ENCODE assay signal across 1 cellular context in genomic region chr4:54282837-54283236, GRCh38.
TF ChIP-seq lines count a peak whose summit lies in the region.

No MANE protein-coding gene starts in this region.

TF ChIP-seq in WTC11, 78 proteins besides CTCF, POLR2A, EP300 and RAD21 (continued from another document):
- TF ChIP-seq USF2 (CRISPR knock-in tag; IDR thresholded peaks at IDR 0.05) (no peak), CBFB (CRISPR knock-in tag; IDR thresholded peaks at IDR 0.05; ENCODE audit: low read depth) (no peak)
